Comparison of ENCODE assay signal across 8 cellular contexts in genomic region chr6:87155920-87156600, GRCh38. TPM values are rescaled to one million over a fixed set of nuclear protein-coding genes. Genes with fewer than 3 reads are reported as not detected.
A peak's percentile ranks its signal among the peaks of the same experiment; 100 is the strongest.
DNase-seq lines count a peak whose midpoint lies in the region; ATAC-seq and TF ChIP-seq lines count a peak whose summit lies in the region.

No MANE protein-coding gene starts in this region.

- no peaks in the 10 kb centered on the region for H3K27me3 ChIP-seq in mesenchymal stem cell (ENCODE audit: control insufficient read depth in 1 of 2, insufficient read depth in 1 of 2, low read length in 2 of 2)

- no peak overlapping the region for H2BK5ac ChIP-seq in mesenchymal stem cell (ENCODE audit: low read depth, low read length, poor library complexity, severe bottlenecking)

- peak overlapping the region in 1 of 2 experiments; percentile 9 for H3K14ac ChIP-seq in mesenchymal stem cell (ENCODE audit: low read length in 2 of 2)

- peak overlapping the region; percentile 90 for H3K4me3 Mint-ChIP-seq in Calu3 (ENCODE audit: low read depth, unreplicated experiment)
- H3K4me3 Mint-ChIP-seq in effector memory CD8-positive, alpha-beta T cell, result peak overlapping the region; percentile 83

- peak overlapping the region; percentile 98 for H3K9ac ChIP-seq in mesenchymal stem cell (ENCODE audit: low read length)

- no peaks in the 10 kb centered on the region for H3K27me3 Mint-ChIP-seq in Calu3 (ENCODE audit: unreplicated experiment)
- no peaks in the 10 kb centered on the region for H3K27me3 Mint-ChIP-seq in effector memory CD8-positive, alpha-beta T cell

- peak overlapping the region; percentile 65 for H2BK120ac ChIP-seq in mesenchymal stem cell (ENCODE audit: low read depth, low read length)

- under 1% methylated on average over 22 of the region's 35 CpGs for WGBS in mesenchymal stem cell

- peak; percentile 2 for ATAC-seq in GM21717 (IDR thresholded peaks at IDR 0.05; ENCODE audit: unreplicated experiment)
- ATAC-seq in effector memory CD8-positive, alpha-beta T cell (replicated peaks), result peak; percentile 11

- H3K4me1 ChIP-seq in mesenchymal stem cell (ENCODE audit: control insufficient read depth, insufficient read depth, low read depth, low read length), result peaks cover 14% of the 10 kb centered on the region

- no peak overlapping the region for H2BK15ac ChIP-seq in mesenchymal stem cell (ENCODE audit: low read depth, poor library complexity, severe bottlenecking)

- H3K18ac ChIP-seq in mesenchymal stem cell (ENCODE audit: low read depth in 1 of 2, low read length in 2 of 2), result peak overlapping the region; percentile 78 to 89

- peak overlapping the region; percentile 90 to 99 for H3K4me3 ChIP-seq in mesenchymal stem cell (ENCODE audit: insufficient read depth in 1 of 2, low read depth in 1 of 2, low read length in 2 of 2)

- H3K9me3 Mint-ChIP-seq in Calu3 (ENCODE audit: low read depth, unreplicated experiment), result no peaks in the 10 kb centered on the region
- H3K9me3 Mint-ChIP-seq in effector memory CD8-positive, alpha-beta T cell, result no peaks in the 10 kb centered on the region

- no TSS peak for BruUV-seq in Calu3 (replicated peaks; lab: Mats Ljungman, UMichigan)

- peak overlapping the region; percentile 44 for H4K91ac ChIP-seq in mesenchymal stem cell (ENCODE audit: low read length)

- peak overlapping the region in 1 of 2 experiments; percentile 15 for H2BK12ac ChIP-seq in mesenchymal stem cell (ENCODE audit: low read length in 2 of 2)

- intact Hi-C loops in Calu3 (cut with micrococcal nuclease; ENCODE audit: unreplicated experiment), result loop anchor here (2.0 kb wide), 1 partner anchor 57 kb away; no protein-coding TSS in a partner anchor

- peaks cover 23% of the 10 kb centered on the region for H3K4me1 Mint-ChIP-seq in Calu3 (ENCODE audit: low read depth, unreplicated experiment)
- H3K4me1 Mint-ChIP-seq in effector memory CD8-positive, alpha-beta T cell (ENCODE audit: low read depth in 2 of 2), result peaks cover 33 to 52% of the 10 kb centered on the region in 2 donors

- DNase-seq in Calu3 (peak; percentile 51), NCI-H146 (lab: John Stamatoyannopoulos, UW) (peak; percentile 63), mesenchymal stem cell (peak; percentile 78), cortex of kidney (lab: John Stamatoyannopoulos, UW) (no peak)
- DNase-seq in activated CD4-positive, alpha-beta T cell treated with anti-CD3 and anti-CD28 coated beads, Interleukin-2, amount 50 U/mL, for 48 hours, result peak; percentile 65 to 72
- DNase-seq in effector memory CD8-positive, alpha-beta T cell, result peak; percentile 10 to 37 (median 35)
- peak; percentile 6 for DNase-seq in stimulated activated CD8-positive, alpha-beta memory T cell treated with anti-CD3 and anti-CD28 coated beads, Interleukin-15, amount 100 ng/mL, for 1 hour (ENCODE audit: low read depth)

- H4K8ac ChIP-seq in mesenchymal stem cell (ENCODE audit: low read length), result peak overlapping the region; percentile 85

- H2AK5ac ChIP-seq in mesenchymal stem cell (ENCODE audit: low read length, severe bottlenecking), result no peak overlapping the region

- H3K36me3 ChIP-seq in mesenchymal stem cell (ENCODE audit: control insufficient read depth in 1 of 2, insufficient read depth in 2 of 2, low read depth in 1 of 2, low read length in 2 of 2), result no peaks in the 10 kb centered on the region

- H3K27ac ChIP-seq in mesenchymal stem cell (ENCODE audit: low read length, poor library complexity, severe bottlenecking), result peak overlapping the region; percentile 79

- H2AFZ ChIP-seq in mesenchymal stem cell (ENCODE audit: low read depth, low read length), result peak overlapping the region; percentile 20

- peak overlapping the region; percentile 91 for H3K27ac Mint-ChIP-seq in Calu3 (ENCODE audit: unreplicated experiment)
- H3K27ac Mint-ChIP-seq in effector memory CD8-positive, alpha-beta T cell, result peak overlapping the region; percentile 92 to 94

- H3K23ac ChIP-seq in mesenchymal stem cell (ENCODE audit: low read length in 2 of 2), result no peak overlapping the region

- peaks cover 44% of the 10 kb centered on the region for H3K36me3 Mint-ChIP-seq in Calu3 (ENCODE audit: insufficient read depth, unreplicated experiment)
- H3K36me3 Mint-ChIP-seq in effector memory CD8-positive, alpha-beta T cell (ENCODE audit: insufficient read depth), result peaks cover 33% of the 10 kb centered on the region

- no peak for TF ChIP-seq CTCF in Calu3 (IDR thresholded peaks at IDR 0.05; ENCODE audit: unreplicated experiment)

- H3K4me2 ChIP-seq in mesenchymal stem cell (ENCODE audit: low read length, poor library complexity, severe bottlenecking), result peak overlapping the region; percentile 77

- H3K79me1 ChIP-seq in mesenchymal stem cell (replicated peaks; ENCODE audit: low read length, poor library complexity, severe bottlenecking), result peaks cover 3% of the 10 kb centered on the region

- peak overlapping the region; percentile 21 to 72 for H3K4ac ChIP-seq in mesenchymal stem cell (ENCODE audit: low read depth in 1 of 2, low read length in 2 of 2)

- H3K9me3 ChIP-seq in mesenchymal stem cell (ENCODE audit: control insufficient read depth, low read length), result no peaks in the 10 kb centered on the region

- CTCF ChIA-PET in Calu3 (lab: Charles Lee), result interaction anchor here (1.1 to 1.6 kb wide), 2 partner anchors 16 to 17 kb away, joined by 3 read pairs; no protein-coding TSS in a partner anchor

RNA-seq across cellular contexts. Expression of gene ZNF292, which starts 0.7 kb away (rescaled TPM):
- 41.6 and 44.6 TPM in 2 replicates for total RNA-seq in Calu3 (2022)
- polyA plus RNA-seq in mesenchymal stem cell (2013, experiment 1 of 2), result 13.3 TPM
- 13.7 TPM for polyA plus RNA-seq in mesenchymal stem cell (2013, experiment 2 of 2)
